In genomic region chr7:28096713-28097112, GRCh38 we compare ENCODE assay signal across 9 cellular contexts.
DNase-seq lines count a peak whose midpoint lies in the region; ATAC-seq, FAIRE-seq and TF ChIP-seq lines count a peak whose summit lies in the region.
"Had no signal": no experiment of that assay in that cellular context is flagged by ENCODE, and none has a peak within 500 bp of the region (broad histone marks: within the 10 kb centered on the region; RNA-seq: fewer than 3 reads in every experiment).

No MANE protein-coding gene starts in this region.

- FAIRE-seq in keratinocyte (lab: Jason Lieb, UNC) = peak; percentile 87

- H3K27ac ChIP-seq in SU-DHL-6 (ENCODE audit: low read depth, low read length) = no peak overlapping the region
- no peak overlapping the region for H3K27ac ChIP-seq in keratinocyte (ENCODE audit: control insufficient read depth, insufficient read depth, low read length)
- H3K27ac ChIP-seq: epithelial cell of prostate had no signal

- H4K20me1 ChIP-seq in SU-DHL-6 (ENCODE audit: low read depth, low read length) (peaks cover 3% of the 10 kb centered on the region; the same call in 1 of the 2 replicates), keratinocyte (ENCODE audit: control insufficient read depth, extremely low read depth, insufficient read depth, low read length) (no peaks in the 10 kb centered on the region)

- H3K4me1 ChIP-seq in keratinocyte (ENCODE audit: control insufficient read depth, extremely low read depth, insufficient read depth, low read length) = no peaks in the 10 kb centered on the region

- no peaks in the 10 kb centered on the region for H3K9me1 ChIP-seq in keratinocyte (ENCODE audit: control insufficient read depth, extremely low read depth, insufficient read depth, low read length)

- H3K79me2 ChIP-seq in SU-DHL-6 (ENCODE audit: insufficient read depth, low read length) = no peaks in the 10 kb centered on the region
- no peaks in the 10 kb centered on the region for H3K79me2 ChIP-seq in keratinocyte (ENCODE audit: control insufficient read depth, insufficient read depth, low read length)

- H3K9ac ChIP-seq in SU-DHL-6 (ENCODE audit: low read length) = no peak overlapping the region
- H3K9ac ChIP-seq in keratinocyte (ENCODE audit: control insufficient read depth, extremely low read depth, insufficient read depth, low read length) = no peak overlapping the region

- no peaks in the 10 kb centered on the region for H3F3A ChIP-seq in SU-DHL-6 (ENCODE audit: insufficient read depth)

- dilution Hi-C loops in keratinocyte (cut with MboI; ENCODE audit: extremely low pct_ligation_motif_present, low sequenced_read_pairs) = no loop called here

- H3K27me3 ChIP-seq in SU-DHL-6 (ENCODE audit: low read length) = no peaks in the 10 kb centered on the region
- H3K27me3 ChIP-seq in keratinocyte (ENCODE audit: control insufficient read depth, extremely low read depth, insufficient read depth, low read length) = no peaks in the 10 kb centered on the region

- H3K4me3 ChIP-seq in SU-DHL-6 (ENCODE audit: insufficient read depth, low read length, poor library complexity, severe bottlenecking) = no peak overlapping the region
- no peak overlapping the region for H3K4me3 ChIP-seq in cardiac fibroblast (replicated peaks in 1 of 2; ENCODE audit: low read depth in 2 of 2, low read length in 2 of 2)
- no peak overlapping the region for H3K4me3 ChIP-seq in keratinocyte (ENCODE audit: control insufficient read depth in 2 of 3, extremely low read depth in 1 of 3, insufficient read depth in 2 of 3, low read depth in 1 of 3, low read length in 3 of 3)

- H3K9me3 ChIP-seq in SU-DHL-6 (ENCODE audit: insufficient read depth, low read length) (no peaks in the 10 kb centered on the region), keratinocyte (ENCODE audit: control insufficient read depth, low read depth, low read length) (no peaks in the 10 kb centered on the region)

- DNase-seq in NCI-H1436 (lab: John Stamatoyannopoulos, UW) (peak; percentile 41), NCI-H1436 treated with DMSO at 0.1 percent for 48 hours (lab: John Stamatoyannopoulos, UW) (no peak), cardiac fibroblast (ENCODE audit: low read depth in 2 of 2) (peak; percentile 80 to 82), keratinocyte (ENCODE audit: low read depth, low spot score) (no peak)
- peak; percentile 7 to 37 for DNase-seq in stimulated activated CD4-positive, alpha-beta T cell treated with anti-CD3 and anti-CD28 coated beads, Interleukin-1b, Interleukin-23, amount 100 ng/mL, for 4 hours (ENCODE audit: low read depth in 2 of 2)

- H3K36me3 ChIP-seq in SU-DHL-6 (ENCODE audit: low read length) = no peaks in the 10 kb centered on the region
- no peaks in the 10 kb centered on the region for H3K36me3 ChIP-seq in keratinocyte (ENCODE audit: control insufficient read depth in 2 of 2, extremely low read depth in 1 of 2, insufficient read depth in 2 of 2, low read length in 2 of 2)

- H3K4me2 ChIP-seq in SU-DHL-6 (ENCODE audit: low read depth, low read length, poor library complexity, severe bottlenecking) (no peak overlapping the region), keratinocyte (ENCODE audit: control insufficient read depth, extremely low read depth, insufficient read depth, low read depth, low read length) (no peak overlapping the region)

- TF ChIP-seq CTCF in LNCAP (IDR thresholded peaks at IDR 0.05) (peak; percentile 84), SU-DHL-6 (IDR thresholded peaks at IDR 0.05; ENCODE audit: insufficient read depth, low read length, poor library complexity, severe bottlenecking) (peak; percentile 92), cardiac fibroblast (IDR thresholded peaks at IDR 0.05; ENCODE audit: low read depth, low read length) (peak; percentile 77), keratinocyte (optimal IDR thresholded peaks at IDR 0.05 in 1 of 3, IDR thresholded peaks at IDR 0.05 in 1 of 3, conservative IDR thresholded peaks at IDR 0.05 in 1 of 3; ENCODE audit: extremely low read depth in 1 of 3, insufficient read depth in 2 of 3, low read length in 3 of 3) (peak; percentile 65 to 81 (median 80))

- ATAC-seq in GM18873 (IDR thresholded peaks at IDR 0.05; ENCODE audit: low FRiP score, unreplicated experiment) = no peak

- H2AFZ ChIP-seq in SU-DHL-6 (ENCODE audit: low read depth, low read length, severe bottlenecking) = no peak overlapping the region
- H2AFZ ChIP-seq in keratinocyte (ENCODE audit: control insufficient read depth, low read length) = no peak overlapping the region

- H3K9me2 ChIP-seq in SU-DHL-6 (replicated peaks; ENCODE audit: insufficient read depth, low read length) = no peaks in the 10 kb centered on the region

Comparison
In these comparisons a context has a peak if more than half of its experiments do, and no peak if none do; other contexts are left out.
1. DNase-seq: peak in NCI-H1436 (single experiment), cardiac fibroblast (2 of 2) and stimulated activated CD4-positive, alpha-beta T cell treated with anti-CD3 and anti-CD28 coated beads, Interleukin-1b, Interleukin-23, amount 100 ng/mL, for 4 hours (2 of 2); none in NCI-H1436 treated with DMSO at 0.1 percent for 48 hours (single experiment) and keratinocyte (single experiment).
2. Peak in every context shown above with its lines, with median percentiles within 50 percentile points of each other: CTCF ChIP-seq.